Comparison of ENCODE assay signal across 1 cellular context in the genomic region with DNA sequence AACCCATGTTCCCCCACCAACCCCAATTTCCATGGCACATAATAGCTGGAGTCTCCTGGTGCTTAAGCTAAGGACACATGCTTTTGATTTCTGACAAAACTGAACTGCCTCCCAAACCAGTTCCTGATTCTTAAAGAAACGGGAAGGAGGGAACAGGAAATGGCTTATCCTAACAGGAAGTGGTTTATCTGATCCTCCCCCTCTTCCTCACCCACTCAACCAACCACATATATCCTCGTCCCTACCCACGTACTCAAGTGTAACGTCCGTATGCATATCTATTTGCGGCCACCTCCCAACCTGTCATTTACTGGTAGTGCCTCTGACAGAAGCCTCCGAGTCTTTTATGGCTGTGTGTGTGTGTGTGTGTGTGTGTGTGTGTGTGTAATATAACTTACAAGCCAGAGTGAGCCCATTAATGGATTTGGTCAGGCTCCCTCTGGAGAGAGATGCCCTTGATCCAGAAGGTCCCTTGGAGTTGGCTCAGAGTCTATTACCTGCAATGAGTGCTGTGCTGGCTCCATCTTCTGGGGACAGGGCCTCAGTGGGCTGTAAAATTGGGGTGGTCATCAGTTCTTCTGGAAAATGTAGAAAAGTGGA.
TF ChIP-seq lines count a peak whose summit lies in the region.

No MANE protein-coding gene starts in this region.

TF ChIP-seq in K562, 482 proteins besides CTCF, POLR2A, EP300 and RAD21 (continued from another document and continues in another):
- TF ChIP-seq ZBTB11 (CRISPR knock-in tag; IDR thresholded peaks at IDR 0.05): peak in 1 of 3 experiments; percentile 59; a peak in 1 of 6 replicates
- peak; percentile 71; the same call in 1 of the 2 replicates for TF ChIP-seq MEF2A (IDR thresholded peaks at IDR 0.05; ENCODE audit: control insufficient read depth, low read depth, low read length)
- peak; percentile 72; the same call in 1 of the 2 replicates for TF ChIP-seq ZKSCAN8 (CRISPR knock-in tag; IDR thresholded peaks at IDR 0.05)
- 0 out of 2 replicates have a peak, but pooled peaks have one; percentile 56 for TF ChIP-seq ZNF445 (CRISPR knock-in tag; IDR thresholded peaks at IDR 0.05; ENCODE audit: low read depth)
- 0 out of 2 replicates have a peak, but pooled peaks have one; percentile 25 for TF ChIP-seq KAT7 (CRISPR knock-in tag; IDR thresholded peaks at IDR 0.05; ENCODE audit: borderline replicate concordance)
- peak; percentile 99 to 100 for TF ChIP-seq ETV6 (IDR thresholded peaks at IDR 0.05; ENCODE audit: borderline replicate concordance in 1 of 2, low read depth in 2 of 2, low read length in 1 of 2)
- TF ChIP-seq ETV6 (CRISPR knock-in tag; IDR thresholded peaks at IDR 0.05; ENCODE audit: borderline replicate concordance): no peak; the same call in 1 of the 2 replicates
- TF ChIP-seq GTF2F1 (IDR thresholded peaks at IDR 0.05; ENCODE audit: low read depth, low read length): no peak
- no peak for TF ChIP-seq PHF20 (IDR thresholded peaks at IDR 0.05; ENCODE audit: partially characterized antibody)
- peak in 1 of 2 experiments; percentile 65; a peak in 1 of 4 replicates for TF ChIP-seq HDAC1 (IDR thresholded peaks at IDR 0.05)
- no peak for TF ChIP-seq HDAC8 (tag; IDR thresholded peaks at IDR 0.05)
- peak; percentile 83; the same call in 1 of the 2 replicates for TF ChIP-seq KLF6 (CRISPR knock-in tag; IDR thresholded peaks at IDR 0.05; ENCODE audit: borderline replicate concordance)
- TF ChIP-seq SMARCA5 (IDR thresholded peaks at IDR 0.05): peak; percentile 71
- peak; percentile 87 for TF ChIP-seq DMBX1 (CRISPR knock-in tag; IDR thresholded peaks at IDR 0.05; ENCODE audit: borderline replicate concordance)
- 0 out of 2 replicates have a peak, but pooled peaks have one; percentile 13 for TF ChIP-seq BACH1 (tag; IDR thresholded peaks at IDR 0.05)
- no peak for TF ChIP-seq CEBPG (CRISPR knock-in tag; IDR thresholded peaks at IDR 0.05)
- TF ChIP-seq CEBPG (tag; conservative IDR thresholded peaks at IDR 0.05 in 1 of 2, IDR thresholded peaks at IDR 0.05 in 1 of 2): 0 out of 4 replicates have a peak, but pooled peaks of 1 of the 2 experiments have one; percentile 29
- peak; percentile 55; the same call in 1 of the 2 replicates for TF ChIP-seq POLR2AphosphoS2 (IDR thresholded peaks at IDR 0.05; ENCODE audit: low read length)
- TF ChIP-seq ZBTB12 (CRISPR knock-in tag; IDR thresholded peaks at IDR 0.05): peak; percentile 73
- peak; percentile 32; the same call in 1 of the 2 replicates for TF ChIP-seq PHF8 (IDR thresholded peaks at IDR 0.05; ENCODE audit: borderline replicate concordance, low read length)
- 0 out of 2 replicates have a peak, but pooled peaks have one; percentile 29 for TF ChIP-seq IRF9 (tag; IDR thresholded peaks at IDR 0.05)
- no peak for TF ChIP-seq MXD1 (CRISPR knock-in tag; IDR thresholded peaks at IDR 0.05; ENCODE audit: borderline replicate concordance, poor library complexity, severe bottlenecking)
- TF ChIP-seq, protein P1, sequence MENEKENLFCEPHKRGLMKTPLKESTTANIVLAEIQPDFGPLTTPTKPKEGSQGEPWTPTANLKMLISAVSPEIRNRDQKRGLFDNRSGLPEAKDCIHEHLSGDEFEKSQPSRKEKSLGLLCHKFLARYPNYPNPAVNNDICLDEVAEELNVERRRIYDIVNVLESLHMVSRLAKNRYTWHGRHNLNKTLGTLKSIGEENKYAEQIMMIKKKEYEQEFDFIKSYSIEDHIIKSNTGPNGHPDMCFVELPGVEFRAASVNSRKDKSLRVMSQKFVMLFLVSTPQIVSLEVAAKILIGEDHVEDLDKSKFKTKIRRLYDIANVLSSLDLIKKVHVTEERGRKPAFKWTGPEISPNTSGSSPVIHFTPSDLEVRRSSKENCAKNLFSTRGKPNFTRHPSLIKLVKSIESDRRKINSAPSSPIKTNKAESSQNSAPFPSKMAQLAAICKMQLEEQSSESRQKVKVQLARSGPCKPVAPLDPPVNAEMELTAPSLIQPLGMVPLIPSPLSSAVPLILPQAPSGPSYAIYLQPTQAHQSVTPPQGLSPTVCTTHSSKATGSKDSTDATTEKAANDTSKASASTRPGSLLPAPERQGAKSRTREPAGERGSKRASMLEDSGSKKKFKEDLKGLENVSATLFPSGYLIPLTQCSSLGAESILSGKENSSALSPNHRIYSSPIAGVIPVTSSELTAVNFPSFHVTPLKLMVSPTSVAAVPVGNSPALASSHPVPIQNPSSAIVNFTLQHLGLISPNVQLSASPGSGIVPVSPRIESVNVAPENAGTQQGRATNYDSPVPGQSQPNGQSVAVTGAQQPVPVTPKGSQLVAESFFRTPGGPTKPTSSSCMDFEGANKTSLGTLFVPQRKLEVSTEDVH (IDR thresholded peaks at IDR 0.05; ENCODE audit: low read depth, partially characterized antibody): peak; percentile 62
- TF ChIP-seq ZBED1 (IDR thresholded peaks at IDR 0.05): 0 out of 2 replicates have a peak, but pooled peaks have one; percentile 59
- peak; percentile 59; the same call in 1 of the 2 replicates for TF ChIP-seq ZBTB17 (CRISPR knock-in tag; IDR thresholded peaks at IDR 0.05)
- no peak for TF ChIP-seq TAF15 (IDR thresholded peaks at IDR 0.05; ENCODE audit: low read depth, low read length)
- TF ChIP-seq HOXB6 (CRISPR knock-in tag; IDR thresholded peaks at IDR 0.05; ENCODE audit: borderline replicate concordance): no peak
- TF ChIP-seq ERF (CRISPR knock-in tag; IDR thresholded peaks at IDR 0.05): peak; percentile 88; the same call in 1 of the 2 replicates
- TF ChIP-seq, protein P2, sequence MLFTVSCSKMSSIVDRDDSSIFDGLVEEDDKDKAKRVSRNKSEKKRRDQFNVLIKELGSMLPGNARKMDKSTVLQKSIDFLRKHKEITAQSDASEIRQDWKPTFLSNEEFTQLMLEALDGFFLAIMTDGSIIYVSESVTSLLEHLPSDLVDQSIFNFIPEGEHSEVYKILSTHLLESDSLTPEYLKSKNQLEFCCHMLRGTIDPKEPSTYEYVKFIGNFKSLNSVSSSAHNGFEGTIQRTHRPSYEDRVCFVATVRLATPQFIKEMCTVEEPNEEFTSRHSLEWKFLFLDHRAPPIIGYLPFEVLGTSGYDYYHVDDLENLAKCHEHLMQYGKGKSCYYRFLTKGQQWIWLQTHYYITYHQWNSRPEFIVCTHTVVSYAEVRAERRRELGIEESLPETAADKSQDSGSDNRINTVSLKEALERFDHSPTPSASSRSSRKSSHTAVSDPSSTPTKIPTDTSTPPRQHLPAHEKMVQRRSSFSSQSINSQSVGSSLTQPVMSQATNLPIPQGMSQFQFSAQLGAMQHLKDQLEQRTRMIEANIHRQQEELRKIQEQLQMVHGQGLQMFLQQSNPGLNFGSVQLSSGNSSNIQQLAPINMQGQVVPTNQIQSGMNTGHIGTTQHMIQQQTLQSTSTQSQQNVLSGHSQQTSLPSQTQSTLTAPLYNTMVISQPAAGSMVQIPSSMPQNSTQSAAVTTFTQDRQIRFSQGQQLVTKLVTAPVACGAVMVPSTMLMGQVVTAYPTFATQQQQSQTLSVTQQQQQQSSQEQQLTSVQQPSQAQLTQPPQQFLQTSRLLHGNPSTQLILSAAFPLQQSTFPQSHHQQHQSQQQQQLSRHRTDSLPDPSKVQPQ (CRISPR knock-in tag; IDR thresholded peaks at IDR 0.05; ENCODE audit: borderline replicate concordance): 0 out of 2 replicates have a peak, but pooled peaks have one; percentile 47
- TF ChIP-seq ZNF766 (CRISPR knock-in tag; conservative IDR thresholded peaks at IDR 0.05): peak; percentile 78
- peak; percentile 83; the same call in 1 of the 2 replicates for TF ChIP-seq GATAD2B (IDR thresholded peaks at IDR 0.05; ENCODE audit: borderline replicate concordance)
- TF ChIP-seq CBFA2T2 (conservative IDR thresholded peaks at IDR 0.05): peak; percentile 36; the same call in 1 of the 2 replicates
- TF ChIP-seq ZMIZ1 (IDR thresholded peaks at IDR 0.05; ENCODE audit: low read depth in 2 of 2, low read length in 2 of 2): peak in 1 of 2 experiments; percentile 33; a peak in 1 of 4 replicates
- TF ChIP-seq, protein P3, sequence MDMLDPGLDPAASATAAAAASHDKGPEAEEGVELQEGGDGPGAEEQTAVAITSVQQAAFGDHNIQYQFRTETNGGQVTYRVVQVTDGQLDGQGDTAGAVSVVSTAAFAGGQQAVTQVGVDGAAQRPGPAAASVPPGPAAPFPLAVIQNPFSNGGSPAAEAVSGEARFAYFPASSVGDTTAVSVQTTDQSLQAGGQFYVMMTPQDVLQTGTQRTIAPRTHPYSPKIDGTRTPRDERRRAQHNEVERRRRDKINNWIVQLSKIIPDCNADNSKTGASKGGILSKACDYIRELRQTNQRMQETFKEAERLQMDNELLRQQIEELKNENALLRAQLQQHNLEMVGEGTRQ (CRISPR knock-in tag; IDR thresholded peaks at IDR 0.05): no peak
- peak in 1 of 2 experiments; percentile 67; a peak in 1 of 4 replicates for TF ChIP-seq SRF (CRISPR knock-in tag; IDR thresholded peaks at IDR 0.05)
- TF ChIP-seq, protein P4, sequence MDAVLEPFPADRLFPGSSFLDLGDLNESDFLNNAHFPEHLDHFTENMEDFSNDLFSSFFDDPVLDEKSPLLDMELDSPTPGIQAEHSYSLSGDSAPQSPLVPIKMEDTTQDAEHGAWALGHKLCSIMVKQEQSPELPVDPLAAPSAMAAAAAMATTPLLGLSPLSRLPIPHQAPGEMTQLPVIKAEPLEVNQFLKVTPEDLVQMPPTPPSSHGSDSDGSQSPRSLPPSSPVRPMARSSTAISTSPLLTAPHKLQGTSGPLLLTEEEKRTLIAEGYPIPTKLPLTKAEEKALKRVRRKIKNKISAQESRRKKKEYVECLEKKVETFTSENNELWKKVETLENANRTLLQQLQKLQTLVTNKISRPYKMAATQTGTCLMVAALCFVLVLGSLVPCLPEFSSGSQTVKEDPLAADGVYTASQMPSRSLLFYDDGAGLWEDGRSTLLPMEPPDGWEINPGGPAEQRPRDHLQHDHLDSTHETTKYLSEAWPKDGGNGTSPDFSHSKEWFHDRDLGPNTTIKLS (IDR thresholded peaks at IDR 0.05; ENCODE audit: borderline replicate concordance, low read depth): no peak; the same call in 1 of the 2 replicates
- no peak for TF ChIP-seq ZNF507 (tag; conservative IDR thresholded peaks at IDR 0.05)
- TF ChIP-seq NEUROD1 (IDR thresholded peaks at IDR 0.05; ENCODE audit: borderline replicate concordance, low read depth, low read length, partially characterized antibody): peak; percentile 32
- TF ChIP-seq NFRKB (IDR thresholded peaks at IDR 0.05; ENCODE audit: low read depth): peak; percentile 77
- TF ChIP-seq ZNF316 (IDR thresholded peaks at IDR 0.05): peak; percentile 16; the same call in 1 of the 2 replicates
